Comparison of ENCODE assay signal across 24 cellular contexts in the genomic region with DNA sequence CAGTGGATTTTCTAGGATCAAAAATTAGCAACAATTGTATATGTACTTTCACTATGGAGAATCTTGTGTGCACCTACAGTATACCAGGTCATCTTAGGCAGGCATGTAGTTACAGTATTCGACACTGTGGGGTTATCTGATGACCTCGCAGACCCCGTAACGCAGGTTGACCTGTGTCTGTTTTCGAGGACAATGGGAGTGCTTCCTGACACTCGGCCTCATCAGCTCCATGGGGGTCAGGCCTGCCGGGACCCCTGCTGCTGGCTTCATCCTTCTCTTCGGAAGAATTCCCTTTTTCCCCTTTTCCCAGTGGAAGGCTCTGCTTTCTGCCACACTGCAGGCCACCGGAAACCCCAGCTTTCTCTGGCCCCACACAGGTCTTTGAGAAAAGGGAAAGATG.
DNase-seq lines count a peak whose midpoint lies in the region; ATAC-seq and TF ChIP-seq lines count a peak whose summit lies in the region.
"Had no signal": no experiment of that assay in that cellular context is flagged by ENCODE, and none has a peak within 500 bp of the region (broad histone marks: within the 10 kb centered on the region; RNA-seq: fewer than 3 reads in every experiment).

No MANE protein-coding gene starts in this region.

- no peak overlapping the region for H3K4me3 Mint-ChIP-seq in neural progenitor cell
- H3K4me3 Mint-ChIP-seq: CD14-positive monocyte; CD4-positive, alpha-beta memory T cell; CD8-positive, alpha-beta memory T cell had no signal

- H3K27ac ChIP-seq in esophagus muscularis mucosa (replicated peaks in 1 of 4): no peak overlapping the region
- no peak overlapping the region for H3K27ac ChIP-seq in neural progenitor cell
- H3K27ac ChIP-seq: BLaER1 had no signal

- peak overlapping the region; percentile 54 for H2AFZ ChIP-seq in neural progenitor cell (replicated peaks)

- H3K9ac ChIP-seq in neural progenitor cell: no peak overlapping the region
- H3K9ac ChIP-seq: BLaER1 had no signal

- no peaks in the 10 kb centered on the region for H3K36me3 ChIP-seq in H7 (replicated peaks; ENCODE audit: control insufficient read depth, insufficient read depth, low read length)
- no peaks in the 10 kb centered on the region for H3K36me3 ChIP-seq in esophagus muscularis mucosa
- H3K36me3 ChIP-seq in neural progenitor cell: no peaks in the 10 kb centered on the region
- H3K36me3 ChIP-seq: BE2C, BLaER1 had no signal

- H3K79me2 ChIP-seq in neural progenitor cell (ENCODE audit: low read depth): no peaks in the 10 kb centered on the region

- H3K9me3 ChIP-seq in esophagus muscularis mucosa: peaks cover 0 to 6% (median 0%) of the 10 kb centered on the region in 4 donors
- no peaks in the 10 kb centered on the region for H3K9me3 ChIP-seq in neural progenitor cell (ENCODE audit: low read depth)
- H3K9me3 ChIP-seq: BE2C, BLaER1 had no signal

- H3K27me3 ChIP-seq in H7 (ENCODE audit: control insufficient read depth, insufficient read depth, low read length) (no peaks in the 10 kb centered on the region; the same call in 1 of the 2 replicates), esophagus muscularis mucosa (peaks cover 0 to 16% (median 0%) of the 10 kb centered on the region in 4 donors), neural progenitor cell (no peaks in the 10 kb centered on the region)
- H3K27me3 ChIP-seq: BE2C, BLaER1 had no signal

- DNase-seq in H7 (peak; percentile 62), esophagus muscularis mucosa (ENCODE audit: extremely low spot score) (peak; percentile 81), neural progenitor cell (ENCODE audit: low spot score) (no peak), KBM-7 (no peak), KG1 (lab: John Stamatoyannopoulos, UW) (no peak)
- DNase-seq: 8988T; ACHN; BE2C; C1 segment of cervical spinal cord; CD4-positive, alpha-beta memory T cell; CD4-positive, CD25-positive, alpha-beta regulatory T cell; CD8-positive, alpha-beta memory T cell; COR-L47; DMS 273 treated with DMSO at 0.1 percent for 48 hours; DMS153; DMS53; DMS79; DND-41; EL; GDM1 had no signal

- no peaks in the 10 kb centered on the region for H3K36me3 Mint-ChIP-seq in neural progenitor cell
- H3K36me3 Mint-ChIP-seq: CD14-positive monocyte; CD4-positive, alpha-beta memory T cell; CD4-positive, CD25-positive, alpha-beta regulatory T cell; CD8-positive, alpha-beta memory T cell had no signal

- peaks cover 3% of the 10 kb centered on the region for H3K9me3 Mint-ChIP-seq in neural progenitor cell
- H3K9me3 Mint-ChIP-seq: CD4-positive, alpha-beta memory T cell had no signal

- no peak overlapping the region for H3K27ac Mint-ChIP-seq in neural progenitor cell
- H3K27ac Mint-ChIP-seq: CD14-positive monocyte; CD4-positive, alpha-beta memory T cell; CD4-positive, CD25-positive, alpha-beta regulatory T cell; CD8-positive, alpha-beta memory T cell had no signal

- peaks cover 5% of the 10 kb centered on the region for H3F3A ChIP-seq in neural progenitor cell (ENCODE audit: low read depth)

- TF ChIP-seq CTCF in esophagus muscularis mucosa (IDR thresholded peaks at IDR 0.05): no peak
- TF ChIP-seq CTCF in neural progenitor cell (IDR thresholded peaks at IDR 0.05): no peak

- no peaks in the 10 kb centered on the region for H3K27me3 Mint-ChIP-seq in neural progenitor cell (ENCODE audit: insufficient read depth, low read depth)

- TF ChIP-seq POLR2A in esophagus muscularis mucosa (IDR thresholded peaks at IDR 0.05; ENCODE audit: low read depth): no peak

- no peak overlapping the region for H3K4me3 ChIP-seq in H7 (ENCODE audit: insufficient read depth, low read depth, low read length)
- no peak overlapping the region for H3K4me3 ChIP-seq in esophagus muscularis mucosa
- no peak overlapping the region for H3K4me3 ChIP-seq in neural progenitor cell
- H3K4me3 ChIP-seq: BLaER1, GM12878 had no signal

- no peak for ATAC-seq in GM21528 (IDR thresholded peaks at IDR 0.05; ENCODE audit: low FRiP score, unreplicated experiment)
- ATAC-seq: GM12878 had no signal

- in situ Hi-C loops in KBM-7 (cut with MboI; ENCODE audit: low pct_unique_long_range_greater_than_20kb, low sequenced_read_pairs): no loop called here

- no peaks in the 10 kb centered on the region for H3K4me1 ChIP-seq in esophagus muscularis mucosa
- peaks cover 26% of the 10 kb centered on the region for H3K4me1 ChIP-seq in neural progenitor cell
- H3K4me1 ChIP-seq: BE2C, BLaER1 had no signal

- peaks cover 28% of the 10 kb centered on the region for H3K4me1 Mint-ChIP-seq in neural progenitor cell
- H3K4me1 Mint-ChIP-seq: CD14-positive monocyte; CD4-positive, alpha-beta memory T cell; CD4-positive, CD25-positive, alpha-beta regulatory T cell; CD8-positive, alpha-beta memory T cell had no signal

- no peak for TF ChIP-seq EP300 in esophagus muscularis mucosa (IDR thresholded peaks at IDR 0.05)

- intact Hi-C loops in esophagus muscularis mucosa (cut with DNase I): no loop called here

- H4K20me1 ChIP-seq in neural progenitor cell (ENCODE audit: low read depth): no peaks in the 10 kb centered on the region
- H4K20me1 ChIP-seq: BLaER1 had no signal

- WGBS in esophagus muscularis mucosa: 74% methylated on average over 9 of the region's 9 CpGs

- H3K4me2 ChIP-seq in neural progenitor cell: no peak overlapping the region
- H3K4me2 ChIP-seq: BLaER1 had no signal

Comparison
In these comparisons a context has a peak if more than half of its experiments do, and no peak if none do; other contexts are left out.
1. DNase-seq: peak in H7 (single experiment) and esophagus muscularis mucosa (single experiment); none in neural progenitor cell (single experiment), KBM-7 (single experiment) and KG1 (single experiment).